Comparison of ENCODE assay signal across 22 cellular contexts in genomic region chrX:150512426-150512825, GRCh38.
"Had no signal": no experiment of that assay in that cellular context is flagged by ENCODE, and none has a peak within 500 bp of the region (broad histone marks: within the 10 kb centered on the region; RNA-seq: fewer than 3 reads in every experiment).

No MANE protein-coding gene starts in this region.

- H3K4me2 ChIP-seq: smooth muscle cell had no signal

- H3K9me3 ChIP-seq: heart left ventricle, neutrophil, ovary, sigmoid colon, tibial nerve had no signal

- H3K4me1 ChIP-seq: foreskin keratinocyte had no signal

- H3K4me3 ChIP-seq: heart left ventricle, ovary, sigmoid colon, smooth muscle cell, tibial nerve had no signal

- H3K27ac ChIP-seq: foreskin keratinocyte, heart left ventricle, neutrophil, ovary, sigmoid colon, tibial nerve had no signal

- H3K27me3 ChIP-seq: foreskin keratinocyte, heart left ventricle, neutrophil, ovary, sigmoid colon, tibial nerve had no signal

- DNase-seq: activated B cell treated with CpG ODN at 0.5 μM for 24 hours; activated CD8-positive, alpha-beta memory T cell treated with anti-CD3 and anti-CD28 coated beads, Interleukin-2, amount 10 ng/mL, durations not matched to agents 7 days and 5 days; activated CD8-positive, alpha-beta T cell treated with anti-CD3 and anti-CD28 coated beads, Interleukin-2, amount 10 ng/mL, durations not matched to agents 7 days and 5 days; activated naive CD8-positive, alpha-beta T cell treated with anti-CD3 and anti-CD28 coated beads, Interleukin-2, amount 50 U/mL, for 24 hours; activated T-cell treated with anti-CD3 and anti-CD28 coated beads, Interleukin-2, amount 50 U/mL, for 48 hours; amygdala; central memory CD4-positive, alpha-beta T cell; foreskin keratinocyte; heart left ventricle; hypothalamus; naive B cell; nephron progenitor cell; ovary; retina; sigmoid colon; stimulated activated CD4-positive, alpha-beta T cell treated with anti-CD3 and anti-CD28 coated beads, Interleukin-15, amount 100 ng/mL, for 24 hours; stimulated activated CD4-positive, alpha-beta T cell treated with anti-CD3 and anti-CD28 coated beads, Interleukin-2, amount 100 ng/mL, for 24 hours; stimulated activated naive B cell treated with anti-CD40 and anti-IgM and Interleukin-4, amounts not matched to agents 10 μg/mL and 1 μg/mL and 100 μg/mL, for 72 hours; T-helper 17 cell had no signal

- H3K36me3 ChIP-seq: heart left ventricle, neutrophil, ovary, sigmoid colon, tibial nerve had no signal
